ENCODE assay signal across 9 cellular contexts in the genomic region with DNA sequence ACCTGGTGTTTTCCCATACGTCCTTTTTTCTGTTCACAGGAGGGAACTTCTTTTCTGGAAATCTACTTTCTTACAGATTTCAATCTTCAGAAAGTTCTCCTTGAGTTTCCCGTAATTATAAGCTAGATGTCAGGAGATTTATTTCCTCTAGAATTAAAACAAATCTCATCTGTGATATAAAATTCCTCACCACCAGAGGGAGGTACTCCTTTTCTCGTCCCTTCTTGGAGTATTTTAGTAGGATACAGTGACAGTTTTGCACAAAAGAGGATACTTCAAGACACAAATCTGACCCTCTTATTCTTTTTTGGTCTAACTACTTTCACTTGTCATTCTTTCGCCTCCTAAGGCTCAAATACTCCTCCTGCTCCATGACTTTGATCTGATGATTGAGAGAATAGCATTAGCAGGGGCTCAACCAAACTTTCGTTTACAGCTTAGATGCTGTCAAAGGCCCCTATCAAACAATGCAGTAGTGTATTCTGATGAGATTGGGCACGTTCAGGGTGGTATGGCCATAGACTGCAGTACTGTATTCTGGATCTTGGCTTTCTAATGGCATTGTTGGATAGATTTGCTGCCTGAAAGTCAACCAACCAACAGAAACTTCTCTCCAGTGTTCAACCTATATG. TPM values are rescaled to one million over a fixed set of nuclear protein-coding genes. Genes with fewer than 3 reads are reported as not detected.
A peak's percentile ranks its signal among the peaks of the same experiment; 100 is the strongest.
DNase-seq lines count a peak whose midpoint lies in the region; ATAC-seq and TF ChIP-seq lines count a peak whose summit lies in the region.
"Had no signal": no experiment of that assay in that cellular context is flagged by ENCODE, and none has a peak within 500 bp of the region (broad histone marks: within the 10 kb centered on the region; RNA-seq: fewer than 3 reads in every experiment).

No MANE protein-coding gene starts in this region.

- CTCF ChIA-PET in MCF 10A (lab: Yijun Ruan, JAX) = interaction anchor here (0.6 to 5.6 kb wide), 25 partner anchors 8 to 751 kb away, joined by 3 to 85 read pairs (median 4); a partner anchor contains a TSS

- BruUV-seq in MCF 10A (replicated peaks; lab: Mats Ljungman, UMichigan) = no TSS peak

- peak; percentile 46 for TF ChIP-seq CTCF in MCF 10A (IDR thresholded peaks at IDR 0.05; ENCODE audit: unreplicated experiment)
- peak in 1 of 3 donors; percentile 16 for TF ChIP-seq CTCF in breast epithelium (IDR thresholded peaks at IDR 0.05)
- TF ChIP-seq CTCF in Peyer's patch (IDR thresholded peaks at IDR 0.05) = peak in 4 of 6 experiments; percentile 15 to 54 (median 50)
- TF ChIP-seq CTCF in fibroblast of villous mesenchyme (IDR thresholded peaks at IDR 0.05; ENCODE audit: insufficient read depth, low read depth, low read length) = peak; percentile 43
- TF ChIP-seq CTCF in upper lobe of right lung (IDR thresholded peaks at IDR 0.05) = peak; percentile 22

- DNase-seq in MCF 10A (ENCODE audit: unreplicated experiment) (peak; percentile 54), breast epithelium (ENCODE audit: low spot score in 2 of 2) (no peak), Peyer's patch (no peak), fibroblast of villous mesenchyme (ENCODE audit: low read depth) (peak; percentile 22), upper lobe of right lung (no peak), NCI-H345 treated with DMSO at 0.1 percent for 48 hours (lab: John Stamatoyannopoulos, UW; ENCODE audit: unreplicated experiment) (no peak)
- DNase-seq: activated CD4-positive, alpha-beta T cell treated with anti-CD3 and anti-CD28 coated beads, Interleukin-2, amount 10 ng/mL, durations not matched to agents 24 days and 14 days had no signal

- no peaks in the 10 kb centered on the region for H3K9me3 Mint-ChIP-seq in MCF 10A (ENCODE audit: unreplicated experiment)
- H3K9me3 Mint-ChIP-seq: activated CD4-positive, alpha-beta T cell treated with anti-CD3 and anti-CD28 coated beads, Interleukin-2, amount 10 ng/mL, durations not matched to agents 24 days and 14 days had no signal

- intact Hi-C loops in MCF 10A (cut with micrococcal nuclease) = loop anchor here (1.0 to 5.0 kb wide), 2 partner anchors 98 to 116 kb away; no protein-coding TSS in a partner anchor
- intact Hi-C loops in breast epithelium (cut with DNase I; ENCODE audit: low total_unique reads) = no loop called here
- intact Hi-C loops in upper lobe of right lung (cut with DNase I) = no loop called here

- H3K27ac Mint-ChIP-seq in MCF 10A (ENCODE audit: low read depth, unreplicated experiment) = no peak overlapping the region
- H3K27ac Mint-ChIP-seq: activated CD4-positive, alpha-beta T cell treated with anti-CD3 and anti-CD28 coated beads, Interleukin-2, amount 10 ng/mL, durations not matched to agents 24 days and 14 days had no signal

- no peak overlapping the region for H3K4me3 Mint-ChIP-seq in MCF 10A (ENCODE audit: unreplicated experiment)
- H3K4me3 Mint-ChIP-seq: activated CD4-positive, alpha-beta T cell treated with anti-CD3 and anti-CD28 coated beads, Interleukin-2, amount 10 ng/mL, durations not matched to agents 24 days and 14 days had no signal

- H3K9me3 ChIP-seq in breast epithelium (no peaks in the 10 kb centered on the region), Peyer's patch (no peaks in the 10 kb centered on the region), upper lobe of right lung (no peaks in the 10 kb centered on the region)

- no peak for TF ChIP-seq POLR2A in breast epithelium (IDR thresholded peaks at IDR 0.05)
- TF ChIP-seq POLR2A in Peyer's patch (IDR thresholded peaks at IDR 0.05) = no peak

- no peaks in the 10 kb centered on the region for H3K4me1 ChIP-seq in breast epithelium
- no peaks in the 10 kb centered on the region for H3K4me1 ChIP-seq in Peyer's patch
- H3K4me1 ChIP-seq in upper lobe of right lung = no peaks in the 10 kb centered on the region

- H3K4me3 ChIP-seq in breast epithelium (no peak overlapping the region), Peyer's patch (no peak overlapping the region), fibroblast of villous mesenchyme (ENCODE audit: low read depth, low read length) (no peak overlapping the region), upper lobe of right lung (no peak overlapping the region)

- POLR2A ChIA-PET in MCF 10A (lab: Yijun Ruan, JAX) = interaction anchor here (0.6 to 2.0 kb wide), 5 partner anchors 11 to 260 kb away, joined by 3 to 11 read pairs (median 6); a partner anchor contains a TSS

- no peaks in the 10 kb centered on the region for H3K27me3 Mint-ChIP-seq in MCF 10A (ENCODE audit: insufficient read depth, unreplicated experiment)
- H3K27me3 Mint-ChIP-seq: activated CD4-positive, alpha-beta T cell treated with anti-CD3 and anti-CD28 coated beads, Interleukin-2, amount 10 ng/mL, durations not matched to agents 24 days and 14 days had no signal

- H3K36me3 ChIP-seq in breast epithelium = no peaks in the 10 kb centered on the region
- H3K36me3 ChIP-seq in Peyer's patch = peaks cover 0 to 41% (median 0%) of the 10 kb centered on the region in 3 donors
- peaks cover 16% of the 10 kb centered on the region for H3K36me3 ChIP-seq in upper lobe of right lung

- H3K27me3 ChIP-seq in breast epithelium (no peaks in the 10 kb centered on the region), Peyer's patch (no peaks in the 10 kb centered on the region), upper lobe of right lung (no peaks in the 10 kb centered on the region)

- no peaks in the 10 kb centered on the region for H3K4me1 Mint-ChIP-seq in MCF 10A (ENCODE audit: insufficient read depth, unreplicated experiment)
- H3K4me1 Mint-ChIP-seq: activated CD4-positive, alpha-beta T cell treated with anti-CD3 and anti-CD28 coated beads, Interleukin-2, amount 10 ng/mL, durations not matched to agents 24 days and 14 days had no signal

- H3K27ac ChIP-seq in breast epithelium (no peak overlapping the region), Peyer's patch (no peak overlapping the region), upper lobe of right lung (no peak overlapping the region)

- ATAC-seq in upper lobe of right lung (no peak), GM21723 (IDR thresholded peaks at IDR 0.05; ENCODE audit: unreplicated experiment) (no peak), HG03439 (IDR thresholded peaks at IDR 0.05; ENCODE audit: unreplicated experiment) (no peak)

- no peaks in the 10 kb centered on the region for H3K36me3 Mint-ChIP-seq in MCF 10A (ENCODE audit: insufficient read depth, unreplicated experiment)

RNA-seq across cellular contexts. Expression of a gene that starts 38.0 kb away (rescaled TPM):
- total RNA-seq in MCF 10A (2022) (15.3 and 20.0 TPM in 2 replicates), breast epithelium (10 to 100 TPM; 11.5 to 22.2 (median 15.1) TPM), Peyer's patch (100 to 1,000 TPM in 2 of 4 donors, 10 to 100 TPM in 2; 19.8 to 114 (median 90.1) TPM), fibroblast of villous mesenchyme (12.2 and 13.4 TPM in 2 replicates), upper lobe of right lung (31.6 TPM)

Comparison
In these comparisons a context has a peak if more than half of its experiments do, and no peak if none do; other contexts are left out.
1. DNase-seq: peak in MCF 10A (single experiment) and fibroblast of villous mesenchyme (single experiment); none in breast epithelium (0 of 2), Peyer's patch (0 of 3), upper lobe of right lung (single experiment) and NCI-H345 treated with DMSO at 0.1 percent for 48 hours (single experiment).